14 cellular contexts compared by ENCODE assay signal in genomic region chr22:27795053-27795452, GRCh38. TPM values are rescaled to one million over a fixed set of nuclear protein-coding genes. Genes with fewer than 3 reads are reported as not detected.
DNase-seq lines count a peak whose midpoint lies in the region; ATAC-seq, FAIRE-seq and TF ChIP-seq lines count a peak whose summit lies in the region.
"Had no signal": no experiment of that assay in that cellular context is flagged by ENCODE, and none has a peak within 500 bp of the region (broad histone marks: within the 10 kb centered on the region; RNA-seq: fewer than 3 reads in every experiment).

No MANE protein-coding gene starts in this region.

- H4K20me1 ChIP-seq in IMR-90 (ENCODE audit: insufficient read depth, low read length) (peaks cover 8% of the 10 kb centered on the region), keratinocyte (ENCODE audit: control insufficient read depth, extremely low read depth, insufficient read depth, low read length) (no peaks in the 10 kb centered on the region), smooth muscle cell (ENCODE audit: low read depth) (peaks cover 76% of the 10 kb centered on the region)

- CTCF ChIA-PET in IMR-90 (lab: Yijun Ruan, JAX), result interaction anchor here (0.7 kb wide), 1 partner anchor 749 kb away, joined by 6 read pairs; no protein-coding TSS in a partner anchor

- no peak overlapping the region for H3K56ac ChIP-seq in IMR-90 (ENCODE audit: extremely low read depth, insufficient read depth, low read length)

- H3K79me2 ChIP-seq in keratinocyte (ENCODE audit: control insufficient read depth, insufficient read depth, low read length), result peaks cover 58% of the 10 kb centered on the region
- no peaks in the 10 kb centered on the region for H3K79me2 ChIP-seq in smooth muscle cell (ENCODE audit: low read depth)

- H2BK120ac ChIP-seq in IMR-90 (ENCODE audit: low read depth, low read length), result no peak overlapping the region

- no peaks in the 10 kb centered on the region; a peak in 1 of 4 replicates for H3K79me1 ChIP-seq in IMR-90 (ENCODE audit: low read depth in 1 of 2, low read length in 2 of 2)

- H3K9ac ChIP-seq in IMR-90 (ENCODE audit: low read depth, low read length) (no peak overlapping the region), keratinocyte (ENCODE audit: control insufficient read depth, extremely low read depth, insufficient read depth, low read length) (no peak overlapping the region), smooth muscle cell (ENCODE audit: low read depth) (no peak overlapping the region)

- no peak overlapping the region for H2BK20ac ChIP-seq in IMR-90 (ENCODE audit: low read depth, low read length)

- no peak overlapping the region for H3K23ac ChIP-seq in IMR-90 (ENCODE audit: low read depth, low read length)

- TF ChIP-seq CTCF in IMR-90 (conservative IDR thresholded peaks at IDR 0.05; ENCODE audit: low read depth, low read length) (no peak), keratinocyte (optimal IDR thresholded peaks at IDR 0.05 in 1 of 3, IDR thresholded peaks at IDR 0.05 in 1 of 3, conservative IDR thresholded peaks at IDR 0.05 in 1 of 3; ENCODE audit: extremely low read depth in 1 of 3, insufficient read depth in 2 of 3, low read length in 3 of 3) (no peak), smooth muscle cell (IDR thresholded peaks at IDR 0.05; ENCODE audit: borderline replicate concordance, insufficient read depth, poor library complexity, severe bottlenecking) (no peak)

- H4K8ac ChIP-seq in IMR-90 (ENCODE audit: low read depth in 2 of 2, low read length in 2 of 2), result no peak overlapping the region

- H3K36me3 ChIP-seq in IMR-90 (ENCODE audit: control insufficient read depth, insufficient read depth, low read length), result peaks cover 28% of the 10 kb centered on the region
- peaks cover 6% of the 10 kb centered on the region for H3K36me3 ChIP-seq in ectodermal cell (ENCODE audit: control insufficient read depth, insufficient read depth, low read length)
- peaks cover 8 to 10% of the 10 kb centered on the region in 2 experiments for H3K36me3 ChIP-seq in keratinocyte (ENCODE audit: control insufficient read depth in 2 of 2, extremely low read depth in 1 of 2, insufficient read depth in 2 of 2, low read length in 2 of 2)
- H3K36me3 ChIP-seq in smooth muscle cell (ENCODE audit: low read depth), result no peaks in the 10 kb centered on the region
- H3K36me3 ChIP-seq: ovary had no signal

- no peak overlapping the region for H3K14ac ChIP-seq in IMR-90 (replicated peaks; ENCODE audit: low read depth, low read length)

- H2AFZ ChIP-seq in IMR-90 (replicated peaks; ENCODE audit: low read length, poor library complexity), result no peak overlapping the region
- no peak overlapping the region for H2AFZ ChIP-seq in keratinocyte (ENCODE audit: control insufficient read depth, low read length)
- H2AFZ ChIP-seq in smooth muscle cell (ENCODE audit: low read depth), result no peak overlapping the region

- intact Hi-C loops in IMR-90 (cut with micrococcal nuclease), result no loop called here

- no peak overlapping the region for H2BK15ac ChIP-seq in IMR-90 (ENCODE audit: low read depth, low read length)

- no peaks in the 10 kb centered on the region; the same call in 1 of the 2 replicates for H3K27me3 ChIP-seq in IMR-90 (ENCODE audit: control insufficient read depth, insufficient read depth, low read length)
- H3K27me3 ChIP-seq in ectodermal cell (ENCODE audit: control insufficient read depth, insufficient read depth, low read length, poor library complexity, severe bottlenecking), result peaks cover 28% of the 10 kb centered on the region
- H3K27me3 ChIP-seq in keratinocyte (ENCODE audit: control insufficient read depth, extremely low read depth, insufficient read depth, low read length), result no peaks in the 10 kb centered on the region
- peaks cover 63% of the 10 kb centered on the region for H3K27me3 ChIP-seq in smooth muscle cell (ENCODE audit: low read depth)
- H3K27me3 ChIP-seq: ovary had no signal

- H3K36me3 Mint-ChIP-seq in activated naive CD4-positive, alpha-beta T cell treated with anti-CD3 and anti-CD28 coated beads, Interleukin-2, amount 50 U/mL, for 72 hours, result no peaks in the 10 kb centered on the region
- H3K36me3 Mint-ChIP-seq: activated naive CD4-positive, alpha-beta T cell treated with anti-CD3 and anti-CD28 coated beads, Interleukin-2, amount 50 U/mL, for 24 hours; CD14-positive monocyte; stimulated activated memory B cell treated with anti-CD40 and anti-IgM and Interleukin-4, amounts not matched to agents 10 μg/mL and 1 μg/mL and 100 μg/mL, for 72 hours had no signal

- DNase-seq in IMR-90 (no peak), keratinocyte (ENCODE audit: low read depth, low spot score) (no peak), smooth muscle cell (lab: John Stamatoyannopoulos, UW; ENCODE audit: unreplicated experiment) (no peak), HUDEP-2 (lab: John Stamatoyannopoulos, UW; ENCODE audit: unreplicated experiment in 76 of 76) (no peak)
- DNase-seq in activated naive CD4-positive, alpha-beta T cell treated with anti-CD3 and anti-CD28 coated beads, Interleukin-2, amount 50 U/mL, for 72 hours (ENCODE audit: low spot score in 2 of 2), result no peak
- DNase-seq: NCI-H2171 treated with DMSO at 0.1 percent for 48 hours; stimulated activated CD4-positive, alpha-beta T cell treated with anti-CD3 and anti-CD28 coated beads, Interleukin-2, amount 100 ng/mL, for 24 hours had no signal

- no peak overlapping the region for H4K5ac ChIP-seq in IMR-90 (ENCODE audit: low read depth, low read length)

- no peak for FAIRE-seq in keratinocyte (lab: Jason Lieb, UNC)

- peaks cover 12% of the 10 kb centered on the region; the same call in 1 of the 2 replicates for H3K4me1 ChIP-seq in IMR-90 (ENCODE audit: control insufficient read depth, insufficient read depth, low read length)
- peaks cover 77% of the 10 kb centered on the region for H3K4me1 ChIP-seq in ectodermal cell (ENCODE audit: control insufficient read depth, insufficient read depth, low read length)
- H3K4me1 ChIP-seq in keratinocyte (ENCODE audit: control insufficient read depth, extremely low read depth, insufficient read depth, low read length), result peaks cover 7% of the 10 kb centered on the region
- peaks cover 89% of the 10 kb centered on the region for H3K4me1 ChIP-seq in smooth muscle cell (ENCODE audit: low read depth)

- H3K27ac Mint-ChIP-seq in activated naive CD4-positive, alpha-beta T cell treated with anti-CD3 and anti-CD28 coated beads, Interleukin-2, amount 50 U/mL, for 72 hours, result no peak overlapping the region
- H3K27ac Mint-ChIP-seq: activated naive CD4-positive, alpha-beta T cell treated with anti-CD3 and anti-CD28 coated beads, Interleukin-2, amount 50 U/mL, for 24 hours; stimulated activated memory B cell treated with anti-CD40 and anti-IgM and Interleukin-4, amounts not matched to agents 10 μg/mL and 1 μg/mL and 100 μg/mL, for 72 hours had no signal

- no peak for ATAC-seq in IMR-90 (ENCODE audit: low read depth)
- ATAC-seq in HG02623 (IDR thresholded peaks at IDR 0.05; ENCODE audit: unreplicated experiment), result no peak
- no peak for ATAC-seq in GM19463 (IDR thresholded peaks at IDR 0.05; ENCODE audit: unreplicated experiment)
- ATAC-seq in activated naive CD4-positive, alpha-beta T cell treated with anti-CD3 and anti-CD28 coated beads, Interleukin-2, amount 50 U/mL, for 72 hours, result no peak
- ATAC-seq: stimulated activated memory B cell treated with anti-CD40 and anti-IgM and Interleukin-4, amounts not matched to agents 10 μg/mL and 1 μg/mL and 100 μg/mL, for 72 hours had no signal

- POLR2A ChIA-PET in IMR-90 (lab: Charles Lee; ENCODE audit: unreplicated experiment), result no interaction called here

- dilution Hi-C loops in IMR-90 (cut with HindIII; ENCODE audit: low sequenced_read_pairs, unreplicated experiment) (no loop called here), keratinocyte (cut with MboI; ENCODE audit: extremely low pct_ligation_motif_present, low sequenced_read_pairs) (no loop called here)

- no peak for TF ChIP-seq POLR2A in IMR-90 (IDR thresholded peaks at IDR 0.05; ENCODE audit: low read depth, low read length)

- WGBS in IMR-90 (ENCODE audit: extremely low coverage in 2 of 2, insufficient read length in 1 of 2), 2 experiments, result no CpG with 5 or more reads among the region's 14 CpGs
- WGBS in ectodermal cell, 2 experiments, result 2% methylated on average over 14 of the region's 14 CpGs
- 15% methylated on average over 14 of the region's 14 CpGs for WGBS in smooth muscle cell (ENCODE audit: low lambda C conversion rate)

- no peaks in the 10 kb centered on the region for H3F3A ChIP-seq in smooth muscle cell (ENCODE audit: low read depth)

- no peaks in the 10 kb centered on the region for H3K9me3 Mint-ChIP-seq in activated naive CD4-positive, alpha-beta T cell treated with anti-CD3 and anti-CD28 coated beads, Interleukin-2, amount 50 U/mL, for 72 hours
- H3K9me3 Mint-ChIP-seq: activated naive CD4-positive, alpha-beta T cell treated with anti-CD3 and anti-CD28 coated beads, Interleukin-2, amount 50 U/mL, for 24 hours; stimulated activated memory B cell treated with anti-CD40 and anti-IgM and Interleukin-4, amounts not matched to agents 10 μg/mL and 1 μg/mL and 100 μg/mL, for 72 hours had no signal

- H4K91ac ChIP-seq in IMR-90 (ENCODE audit: insufficient read depth, low read depth, low read length), result no peak overlapping the region

- no peak overlapping the region for H2AK5ac ChIP-seq in IMR-90 (ENCODE audit: low read depth, low read length)

- H3K18ac ChIP-seq in IMR-90 (ENCODE audit: low read depth, low read length), result no peak overlapping the region

- BruUV-seq in IMR-90 (replicated peaks; lab: Mats Ljungman, UMichigan), result no TSS peak

- H2BK5ac ChIP-seq in IMR-90 (ENCODE audit: low read depth, low read length, poor library complexity, severe bottlenecking), result no peak overlapping the region

- no peaks in the 10 kb centered on the region for H3K9me3 ChIP-seq in IMR-90 (ENCODE audit: control insufficient read depth, insufficient read depth, low read length)
- H3K9me3 ChIP-seq in ectodermal cell (ENCODE audit: control insufficient read depth, low read length), result no peaks in the 10 kb centered on the region
- no peaks in the 10 kb centered on the region for H3K9me3 ChIP-seq in keratinocyte (ENCODE audit: control insufficient read depth, low read depth, low read length)
- H3K9me3 ChIP-seq in smooth muscle cell (replicated peaks; ENCODE audit: low read depth), result no peaks in the 10 kb centered on the region
- H3K9me3 ChIP-seq: ovary had no signal

- H2AK9ac ChIP-seq in IMR-90 (replicated peaks; ENCODE audit: low read depth, low read length, poor library complexity), result no peak overlapping the region

- in situ Hi-C loops in IMR-90 (cut with MboI; ENCODE audit: low sequenced_read_pairs), result no loop called here

- H3K4me2 ChIP-seq in IMR-90 (ENCODE audit: low read depth, low read length) (peak overlapping the region; percentile 71; the same call in 1 of the 2 replicates), keratinocyte (ENCODE audit: control insufficient read depth, extremely low read depth, insufficient read depth, low read depth, low read length) (peak overlapping the region; percentile 6), smooth muscle cell (peak overlapping the region; percentile 68)

- H3K9me1 ChIP-seq in IMR-90 (ENCODE audit: insufficient read depth, low read length) (peaks cover 3% of the 10 kb centered on the region; the same call in 1 of the 2 replicates), keratinocyte (ENCODE audit: control insufficient read depth, extremely low read depth, insufficient read depth, low read length) (no peaks in the 10 kb centered on the region)

- no peak overlapping the region for H3K27ac ChIP-seq in IMR-90 (ENCODE audit: insufficient read depth, low read length)
- H3K27ac ChIP-seq in ectodermal cell (ENCODE audit: insufficient read depth, low read depth, low read length, poor library complexity, severe bottlenecking), result no peak overlapping the region
- H3K27ac ChIP-seq in keratinocyte (ENCODE audit: control insufficient read depth, insufficient read depth, low read length), result no peak overlapping the region
- no peak overlapping the region for H3K27ac ChIP-seq in smooth muscle cell (ENCODE audit: low read depth)
- H3K27ac ChIP-seq: ovary had no signal

- no peak for TF ChIP-seq RAD21 in IMR-90 (IDR thresholded peaks at IDR 0.05; ENCODE audit: low read length)

- no peak overlapping the region for H3K4ac ChIP-seq in IMR-90 (ENCODE audit: low read depth, low read length)

- H3K4me3 ChIP-seq in IMR-90 (ENCODE audit: insufficient read depth, low read depth, low read length) (no peak overlapping the region; the same call in 1 of the 2 replicates), ectodermal cell (ENCODE audit: insufficient read depth, low read depth, low read length) (peak overlapping the region; percentile 59), keratinocyte (ENCODE audit: control insufficient read depth in 2 of 3, extremely low read depth in 1 of 3, insufficient read depth in 2 of 3, low read depth in 1 of 3, low read length in 3 of 3) (no peak overlapping the region), smooth muscle cell (no peak overlapping the region)
- H3K4me3 ChIP-seq: ovary had no signal

RNA-seq across cellular contexts. Expression of gene MN1, which starts 6.5 kb away (rescaled TPM):
- total RNA-seq in IMR-90 (2012; rRNA removed), result 0.28 and 0.36 TPM in 2 replicates
- 1.3 and 1.9 TPM in 2 replicates for polyA plus RNA-seq in IMR-90 (2012; rRNA removed)
- 0.51 and 3.8 TPM in 2 replicates for polyA plus RNA-seq in IMR-90 (2012; cell fraction: cytosol; rRNA removed)
- 1.5 and 2.2 TPM in 2 replicates for polyA plus RNA-seq in IMR-90 (2012; cell fraction: nucleus; rRNA removed; ENCODE audit: low replicate concordance)
- 41.5 TPM for polyA plus RNA-seq in ectodermal cell (2013, experiment 1 of 4)
- polyA plus RNA-seq in ectodermal cell (2013, experiment 2 of 4), result 40.8 TPM
- polyA plus RNA-seq in ectodermal cell (2013, experiment 3 of 4), result 31.0 TPM
- 31.6 TPM for polyA plus RNA-seq in ectodermal cell (2013, experiment 4 of 4)
- polyA plus RNA-seq in keratinocyte, result 2.2 to 8.5 TPM (median 2.2 TPM) in 3 replicates
- 2.9 TPM for polyA plus RNA-seq in keratinocyte (2011; ENCODE audit: low read depth)
- 5.0 and 7.2 TPM in 2 replicates for polyA plus RNA-seq in keratinocyte (2011; cell fraction: cytosol; rRNA removed)
- 16.8 and 21.0 TPM in 2 replicates for polyA plus RNA-seq in keratinocyte (2011; cell fraction: nucleus; rRNA removed)
- 5.0 and 8.5 TPM in 2 replicates for polyA plus RNA-seq in keratinocyte (2012; ENCODE audit: low replicate concordance)
- 8.0 to 24.5 TPM (median 11.7 TPM) in 3 replicates for polyA minus RNA-seq in keratinocyte
- 12.9 TPM for polyA minus RNA-seq in keratinocyte (2011; cell fraction: cytosol; rRNA and poly(A)+ RNA removed)
- polyA minus RNA-seq in keratinocyte (2011; cell fraction: nucleus; rRNA and poly(A)+ RNA removed), result 15.2 and 17.8 TPM in 2 replicates
- total RNA-seq in smooth muscle cell, result 3.3 and 4.3 TPM in 2 replicates
- polyA plus RNA-seq in smooth muscle cell, result 0.98 and 1.4 TPM in 2 replicates
- total RNA-seq in activated naive CD4-positive, alpha-beta T cell treated with anti-CD3 and anti-CD28 coated beads, Interleukin-2, amount 50 U/mL, for 72 hours, result under 1 TPM; 0.14 to 0.16 TPM

Comparison
In these comparisons a context has a peak if more than half of its experiments do, and no peak if none do; other contexts are left out.
1. H3K4me2 ChIP-seq: peak in every context shown above with its lines; median percentile 71 in IMR-90; 68 in smooth muscle cell; 6 in keratinocyte.